In genomic region chr17:75777243-75777922, GRCh38 we compare ENCODE assay signal across 9 cellular contexts. TPM values are rescaled to one million over a fixed set of nuclear protein-coding genes. Genes with fewer than 3 reads are reported as not detected.
A peak's percentile ranks its signal among the peaks of the same experiment; 100 is the strongest.
DNase-seq lines count a peak whose midpoint lies in the region; ATAC-seq, FAIRE-seq and TF ChIP-seq lines count a peak whose summit lies in the region.
"Had no signal": no experiment of that assay in that cellular context is flagged by ENCODE, and none has a peak within 500 bp of the region (broad histone marks: within the 10 kb centered on the region; RNA-seq: fewer than 3 reads in every experiment).

No MANE protein-coding gene starts in this region.

- FAIRE-seq in GM19239 (lab: Jason Lieb, UNC) = no peak

- H3K36me3 ChIP-seq in left ventricle myocardium inferior = peaks cover 51% of the 10 kb centered on the region
- peaks cover 36% of the 10 kb centered on the region for H3K36me3 ChIP-seq in mesodermal cell (ENCODE audit: control insufficient read depth, insufficient read depth, low read length)
- no peaks in the 10 kb centered on the region for H3K36me3 ChIP-seq in uterus

- no peak for TF ChIP-seq POLR2A in uterus (IDR thresholded peaks at IDR 0.05)

- ATAC-seq in left cardiac atrium = no peak
- ATAC-seq in GM18858 (IDR thresholded peaks at IDR 0.05; ENCODE audit: unreplicated experiment) = no peak
- ATAC-seq in GM21381 (IDR thresholded peaks at IDR 0.05; ENCODE audit: unreplicated experiment) = no peak

- H3K4me1 Mint-ChIP-seq in MCF 10A (ENCODE audit: insufficient read depth, unreplicated experiment) = peaks cover 18% of the 10 kb centered on the region

- TF ChIP-seq CTCF in left ventricle myocardium inferior (IDR thresholded peaks at IDR 0.05; ENCODE audit: borderline replicate concordance) (no peak), MCF 10A (IDR thresholded peaks at IDR 0.05; ENCODE audit: unreplicated experiment) (no peak), uterus (IDR thresholded peaks at IDR 0.05) (no peak)

- CTCF ChIA-PET in MCF 10A (lab: Yijun Ruan, JAX) = interaction anchor here (0.6 to 1.1 kb wide), 8 partner anchors 12 to 144 kb away, joined by 3 to 7 read pairs (median 4); partner anchors contain the start of genes GALK1, SMIM5 and WBP2

- no peaks in the 10 kb centered on the region for H3K27me3 ChIP-seq in left ventricle myocardium inferior (ENCODE audit: low read depth)
- no peaks in the 10 kb centered on the region for H3K27me3 ChIP-seq in uterus

- H3K27me3 Mint-ChIP-seq in MCF 10A (ENCODE audit: insufficient read depth, unreplicated experiment) = no peaks in the 10 kb centered on the region

- peak overlapping the region; percentile 93 for H3K4me3 Mint-ChIP-seq in MCF 10A (ENCODE audit: unreplicated experiment)

- H3K4me3 ChIP-seq in left ventricle myocardium inferior (peak overlapping the region; percentile 97), mesodermal cell (ENCODE audit: extremely low read depth, insufficient read depth, low read length, poor library complexity, severe bottlenecking) (peak overlapping the region; percentile 97), uterus (peak overlapping the region; percentile 86 to 93)

- WGBS in mesodermal cell (ENCODE audit: insufficient coverage in 2 of 2), 2 experiments = no CpG with 5 or more reads among the region's 2 CpGs

- POLR2A ChIA-PET in MCF 10A (lab: Yijun Ruan, JAX) = interaction anchor here (0.6 to 8.0 kb wide), 24 partner anchors 8 to 119 kb away, joined by 3 to 153 read pairs (median 7); partner anchors contain the start of genes GALK1, RECQL5, SAP30BP and TRIM47

- peaks cover 49% of the 10 kb centered on the region for H3K36me3 Mint-ChIP-seq in MCF 10A (ENCODE audit: insufficient read depth, unreplicated experiment)

- H3K9me3 ChIP-seq in left ventricle myocardium inferior (replicated peaks) = no peaks in the 10 kb centered on the region
- H3K9me3 ChIP-seq in mesodermal cell (ENCODE audit: control insufficient read depth, low read length) = no peaks in the 10 kb centered on the region
- H3K9me3 ChIP-seq in uterus = no peaks in the 10 kb centered on the region

- DNase-seq in left ventricle myocardium inferior (no peak), left cardiac atrium (no peak), MCF 10A (ENCODE audit: unreplicated experiment) (no peak), uterus (peak in 1 of 2 donors; percentile 18), GM19239 (ENCODE audit: insufficient read length, low spot score) (no peak)
- DNase-seq: KBM-7 had no signal

- intact Hi-C loops in left ventricle myocardium inferior (cut with micrococcal nuclease) = no loop called here
- intact Hi-C loops in left cardiac atrium (cut with DNase I) = loop anchor here in 1 of 2 donors (10.0 kb wide), 1 partner anchor 67 kb away; the partner anchor contains the start of gene UNC13D
- intact Hi-C loops in MCF 10A (cut with micrococcal nuclease) = loop anchor here (5.0 kb wide), 1 partner anchor 40 kb away; no protein-coding TSS in a partner anchor
- intact Hi-C loops in uterus (cut with DNase I; ENCODE audit: low total_unique reads) = no loop called here

- peak overlapping the region; percentile 97 for H3K27ac ChIP-seq in left ventricle myocardium inferior (replicated peaks)
- H3K27ac ChIP-seq in mesodermal cell (ENCODE audit: low read depth, low read length, severe bottlenecking) = no peak overlapping the region
- H3K27ac ChIP-seq in uterus = peak overlapping the region; percentile 98 to 99

- H3K4me1 ChIP-seq in left ventricle myocardium inferior (peaks cover 54% of the 10 kb centered on the region), mesodermal cell (ENCODE audit: control insufficient read depth, insufficient read depth, low read length, poor library complexity, severe bottlenecking) (peaks cover 2% of the 10 kb centered on the region), uterus (peaks cover 0 to 9% of the 10 kb centered on the region in 2 donors)

- no TSS peak for BruUV-seq in MCF 10A (replicated peaks; lab: Mats Ljungman, UMichigan)

- H3K9me3 Mint-ChIP-seq in MCF 10A (ENCODE audit: unreplicated experiment) = no peaks in the 10 kb centered on the region

- peak overlapping the region; percentile 11 for H3K27ac Mint-ChIP-seq in MCF 10A (ENCODE audit: low read depth, unreplicated experiment)

RNA-seq across cellular contexts. Expression of gene UNK, which starts 7.2 kb away (rescaled TPM):
- 14.7 TPM for total RNA-seq in left ventricle myocardium inferior
- 10 to 100 TPM; 15.8 to 17.8 TPM for total RNA-seq in left cardiac atrium
- 12.3 and 16.0 TPM in 2 replicates for total RNA-seq in MCF 10A (2022)
- 27.2 TPM for polyA plus RNA-seq in mesodermal cell (2013, experiment 1 of 2)
- 24.0 TPM for polyA plus RNA-seq in mesodermal cell (2013, experiment 2 of 2)
- total RNA-seq in uterus = 10 to 100 TPM in 3 of 4 donors, 1 to 10 TPM in 1; 6.9 to 69.7 (median 45.5) TPM

RNA-seq across cellular contexts. Expression of gene GALK1, which starts 12.4 kb away (rescaled TPM):
- total RNA-seq in left ventricle myocardium inferior (19.1 TPM), left cardiac atrium (10 to 100 TPM; 22.0 to 22.9 TPM), MCF 10A (2022) (8.7 and 9.8 TPM in 2 replicates), uterus (10 to 100 TPM in 3 of 4 donors, not detected in 1; 19.4 to 37.1 (median 35.6) TPM)
- 36.5 TPM for polyA plus RNA-seq in mesodermal cell (2013, experiment 1 of 2)
- polyA plus RNA-seq in mesodermal cell (2013, experiment 2 of 2) = 33.3 TPM

RNA-seq across cellular contexts. Expression of gene ITGB4, which starts 56.1 kb away (rescaled TPM):
- total RNA-seq in left ventricle myocardium inferior (10.6 TPM), left cardiac atrium (10 to 100 TPM; 18.9 to 26.9 TPM), MCF 10A (2022) (727 and 1,054 TPM in 2 replicates), uterus (100 to 1,000 TPM in 1 of 4 donors, 10 to 100 TPM in 3; 38.0 to 100 (median 62.3) TPM)
- 1.8 TPM for polyA plus RNA-seq in mesodermal cell (2013, experiment 1 of 2)
- polyA plus RNA-seq in mesodermal cell (2013, experiment 2 of 2) = 1.4 TPM
